In genomic region chr13:109764474-109765292, GRCh38 we compare ENCODE assay signal across 8 cellular contexts. TPM values are rescaled to one million over a fixed set of nuclear protein-coding genes. Genes with fewer than 3 reads are reported as not detected.
DNase-seq lines count a peak whose midpoint lies in the region; ATAC-seq and TF ChIP-seq lines count a peak whose summit lies in the region.

No MANE protein-coding gene starts in this region.

- intact Hi-C loops in PC-9 (cut with micrococcal nuclease; ENCODE audit: unreplicated experiment) = no loop called here

- POLR2A ChIA-PET in PC-9 (lab: Charles Lee; ENCODE audit: unreplicated experiment) = interaction anchor here (0.5 kb wide), 1 partner anchor 29 kb away, joined by 9 read pairs; no protein-coding TSS in a partner anchor

- H3K9me2 ChIP-seq in PC-9 (ENCODE audit: insufficient read depth) = no peaks in the 10 kb centered on the region

- ATAC-seq in GM21390 (IDR thresholded peaks at IDR 0.05; ENCODE audit: unreplicated experiment) = no peak

- H2AFZ ChIP-seq in PC-9 = no peak overlapping the region

- no TSS peak for BruUV-seq in PC-9 (replicated peaks; lab: Mats Ljungman, UMichigan)

- H3K36me3 ChIP-seq in PC-9 (ENCODE audit: low read depth) = peaks cover 74% of the 10 kb centered on the region

- H3K27ac ChIP-seq in PC-9 = peak overlapping the region; percentile 35
- peak overlapping the region; percentile 58 for H3K27ac ChIP-seq in cingulate gyrus (ENCODE audit: low read depth, low read length)

- peaks cover 99% of the 10 kb centered on the region for H3K79me2 ChIP-seq in PC-9 (ENCODE audit: low read depth)

- TF ChIP-seq CTCF in PC-9 (conservative IDR thresholded peaks at IDR 0.05) = no peak

- peaks cover 68% of the 10 kb centered on the region for H3F3A ChIP-seq in PC-9 (ENCODE audit: insufficient read depth, low read depth)

- H4K20me1 ChIP-seq in PC-9 (ENCODE audit: insufficient read depth) = peaks cover 86% of the 10 kb centered on the region

- DNase-seq in NCI-H510A treated with DMSO at 0.1 percent for 48 hours (lab: John Stamatoyannopoulos, UW) (peak; percentile 23), NCI-H510A (lab: John Stamatoyannopoulos, UW) (no peak), PC-9 (no peak), putamen (ENCODE audit: low spot score) (peak; percentile 63), cortex of kidney (lab: John Stamatoyannopoulos, UW) (no peak)
- DNase-seq in activated CD8-positive, alpha-beta memory T cell treated with anti-CD3 and anti-CD28 coated beads, Interleukin-2, amount 50 U/mL, for 48 hours = no peak

- H3K4me3 ChIP-seq in PC-9 = no peak overlapping the region

- CTCF ChIA-PET in PC-9 (lab: Charles Lee) = no interaction called here

- H3K4me2 ChIP-seq in PC-9 = no peak overlapping the region

- H3K4me1 ChIP-seq in PC-9 (replicated peaks; ENCODE audit: insufficient read depth) = peaks cover 26% of the 10 kb centered on the region

- no peaks in the 10 kb centered on the region for H3K9me3 ChIP-seq in PC-9 (ENCODE audit: insufficient read depth, low read depth)

- H3K27me3 ChIP-seq in PC-9 (ENCODE audit: insufficient read depth, low read depth) = no peaks in the 10 kb centered on the region

RNA-seq across cellular contexts. Expression of gene IRS2, which starts 21.7 kb away (rescaled TPM):
- 31.3 and 39.2 TPM in 2 replicates for total RNA-seq in PC-9 (2021)

Comparison
In these comparisons a context has a peak if more than half of its experiments do, and no peak if none do; other contexts are left out.
1. DNase-seq: peak in NCI-H510A treated with DMSO at 0.1 percent for 48 hours (single experiment) and putamen (single experiment); none in NCI-H510A (single experiment), PC-9 (0 of 2), cortex of kidney (single experiment) and activated CD8-positive, alpha-beta memory T cell treated with anti-CD3 and anti-CD28 coated beads, Interleukin-2, amount 50 U/mL, for 48 hours (single experiment).